In the genomic region with DNA sequence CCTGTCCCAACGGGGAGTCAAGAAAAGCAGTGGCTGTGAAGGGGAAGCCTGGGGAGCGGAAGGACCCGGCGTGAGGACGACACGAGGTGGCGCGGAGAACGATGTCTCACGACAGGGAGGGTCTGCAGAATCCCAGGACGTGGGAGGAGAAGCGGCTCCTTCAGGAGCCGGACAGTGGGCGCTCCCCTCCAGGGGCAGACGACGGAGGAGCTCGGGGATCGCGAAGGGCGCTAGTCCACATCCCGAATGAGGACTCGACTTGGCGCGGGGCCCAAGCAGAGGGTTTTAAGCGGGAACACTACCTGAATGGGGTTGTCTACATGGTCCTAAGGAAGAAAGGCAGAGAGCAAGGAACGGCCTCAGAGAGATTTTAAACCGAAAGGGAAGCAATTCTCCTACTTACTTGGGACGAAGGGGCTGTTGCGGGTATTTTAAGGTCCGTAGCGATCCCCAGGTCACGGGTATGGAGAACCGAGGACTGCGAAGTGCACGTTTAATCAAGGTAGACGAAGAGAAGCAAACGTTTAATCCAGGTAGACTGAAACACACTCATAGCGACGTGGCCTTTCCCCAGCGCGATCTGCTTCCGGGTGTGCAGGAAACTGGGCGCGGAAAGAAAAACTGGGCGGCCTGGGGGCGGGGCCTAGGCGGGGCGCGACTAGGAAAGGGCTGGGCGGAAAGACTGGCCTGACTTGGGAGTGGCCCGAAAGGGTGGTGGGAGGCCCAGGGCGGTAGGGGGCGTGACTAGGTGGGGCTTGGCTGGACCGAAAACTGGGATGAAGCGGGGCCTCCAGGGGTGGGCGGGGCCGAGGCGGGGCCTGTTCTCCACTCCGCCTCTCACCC, we compare ENCODE assay signal across 8 cellular contexts. TPM values are rescaled to one million over a fixed set of nuclear protein-coding genes. Genes with fewer than 3 reads are reported as not detected.
DNase-seq lines count a peak whose midpoint lies in the region; ATAC-seq and TF ChIP-seq lines count a peak whose summit lies in the region.

A gene (minus strand): TSS at position 594 of the 843 bp plus-strand sequence. CDS start 10,964 bp downstream, outside the sequence.

- H3K9me3 Mint-ChIP-seq in T-helper 1 cell treated with Interleukin-12 subunit alpha and Interleukin-12 subunit beta and Interleukin-4 antibody, amounts not matched to agents 30 μg/mL and 1 μg/mL, for 36 hours = peaks cover 83% of the 10 kb centered on the region

- peaks cover 50% of the 10 kb centered on the region for H3K36me3 Mint-ChIP-seq in T-helper 1 cell treated with Interleukin-12 subunit alpha and Interleukin-12 subunit beta and Interleukin-4 antibody, amounts not matched to agents 30 μg/mL and 1 μg/mL, for 36 hours (ENCODE audit: low read depth)

- H3K4me3 Mint-ChIP-seq in T-helper 1 cell treated with Interleukin-12 subunit alpha and Interleukin-12 subunit beta and Interleukin-4 antibody, amounts not matched to agents 30 μg/mL and 1 μg/mL, for 36 hours = peak within 1 kb of the TSS; percentile 96

- no peaks in the 10 kb centered on the region for H3K27me3 Mint-ChIP-seq in T-helper 1 cell treated with Interleukin-12 subunit alpha and Interleukin-12 subunit beta and Interleukin-4 antibody, amounts not matched to agents 30 μg/mL and 1 μg/mL, for 36 hours (ENCODE audit: low read depth)

- TF ChIP-seq CTCF in heart right ventricle (IDR thresholded peaks at IDR 0.05) (peak in 4 of 9 donors; percentile 8 to 47 (median 29)), tibial artery (IDR thresholded peaks at IDR 0.05) (no peak)

- peaks cover 6 to 30% (median 21%) of the 10 kb centered on the region in 9 donors for H3K4me1 ChIP-seq in heart right ventricle
- H3K4me1 ChIP-seq in tibial artery = peaks cover 0 to 34% (median 20%) of the 10 kb centered on the region in 4 donors

- DNase-seq in DMS114 treated with DMSO at 0.1 percent for 48 hours (lab: John Stamatoyannopoulos, UW; ENCODE audit: unreplicated experiment) (peak; percentile 92), H4 (ENCODE audit: low spot score) (peak; percentile 95), NCI-H1105 (lab: John Stamatoyannopoulos, UW) (peak; percentile 90), amniotic epithelial cell (ENCODE audit: low read depth) (peak; percentile 92), heart right ventricle (peak; percentile 97 to 98), pons (ENCODE audit: low spot score) (peak; percentile 83), tibial artery (peak; percentile 95 to 99)

- no peaks in the 10 kb centered on the region for H3K27me3 ChIP-seq in heart right ventricle
- H3K27me3 ChIP-seq in tibial artery = no peaks in the 10 kb centered on the region

- ATAC-seq in heart right ventricle = peak; percentile 100

- peaks cover 24% of the 10 kb centered on the region for H3K4me1 Mint-ChIP-seq in T-helper 1 cell treated with Interleukin-12 subunit alpha and Interleukin-12 subunit beta and Interleukin-4 antibody, amounts not matched to agents 30 μg/mL and 1 μg/mL, for 36 hours (ENCODE audit: low read depth)

- 1% methylated on average over 58 to 59 of the region's 59 CpGs for WGBS in heart right ventricle, 2 donors

- peak within 1 kb of the TSS in 9 of 10 donors; percentile 66 to 88 (median 76) for H3K27ac ChIP-seq in heart right ventricle
- H3K27ac ChIP-seq in tibial artery = peak within 1 kb of the TSS; percentile 78 to 80

- peaks cover 0 to 34% (median 11%) of the 10 kb centered on the region in 9 donors for H3K36me3 ChIP-seq in heart right ventricle
- peaks cover 16 to 26% (median 22%) of the 10 kb centered on the region in 3 donors for H3K36me3 ChIP-seq in tibial artery

- H3K27ac Mint-ChIP-seq in T-helper 1 cell treated with Interleukin-12 subunit alpha and Interleukin-12 subunit beta and Interleukin-4 antibody, amounts not matched to agents 30 μg/mL and 1 μg/mL, for 36 hours = peak within 1 kb of the TSS; percentile 96

- intact Hi-C loops in heart right ventricle (cut with DNase I) (loop anchor here in 2 of 10 donors (2.0 to 5.0 kb wide), 2 partner anchors 47 to 48 kb away; a partner anchor contains a TSS), tibial artery (cut with DNase I; ENCODE audit: low total_unique reads) (no loop called here)

- H3K4me3 ChIP-seq in heart right ventricle (peak within 1 kb of the TSS; percentile 59 to 98 (median 80)), tibial artery (peak within 1 kb of the TSS; percentile 68 to 76)

- H3K9me3 ChIP-seq in heart right ventricle (peaks cover 0 to 75% (median 13%) of the 10 kb centered on the region in 11 donors), tibial artery (peaks cover 0 to 27% (median 10%) of the 10 kb centered on the region in 3 donors)

RNA-seq across cellular contexts. Expression of the gene that starts here (rescaled TPM):
- 18.1 and 22.0 TPM in 2 replicates for total RNA-seq in H4 (2014; rRNA removed; shearing (Covaris generic))
- total RNA-seq in heart right ventricle = 10 to 100 TPM in 2 of 10 donors, 1 to 10 TPM in 8; 6.7 to 10.7 (median 9.3) TPM
- 1 to 10 TPM; 3.1 to 8.5 TPM for polyA plus RNA-seq in heart right ventricle

Comparison
In these comparisons a context has a peak if more than half of its experiments do, and no peak if none do; other contexts are left out.
1. Peak in every context shown above with its lines: DNase-seq, ATAC-seq, H3K4me3 ChIP-seq and H3K27ac ChIP-seq.